In the genomic region with DNA sequence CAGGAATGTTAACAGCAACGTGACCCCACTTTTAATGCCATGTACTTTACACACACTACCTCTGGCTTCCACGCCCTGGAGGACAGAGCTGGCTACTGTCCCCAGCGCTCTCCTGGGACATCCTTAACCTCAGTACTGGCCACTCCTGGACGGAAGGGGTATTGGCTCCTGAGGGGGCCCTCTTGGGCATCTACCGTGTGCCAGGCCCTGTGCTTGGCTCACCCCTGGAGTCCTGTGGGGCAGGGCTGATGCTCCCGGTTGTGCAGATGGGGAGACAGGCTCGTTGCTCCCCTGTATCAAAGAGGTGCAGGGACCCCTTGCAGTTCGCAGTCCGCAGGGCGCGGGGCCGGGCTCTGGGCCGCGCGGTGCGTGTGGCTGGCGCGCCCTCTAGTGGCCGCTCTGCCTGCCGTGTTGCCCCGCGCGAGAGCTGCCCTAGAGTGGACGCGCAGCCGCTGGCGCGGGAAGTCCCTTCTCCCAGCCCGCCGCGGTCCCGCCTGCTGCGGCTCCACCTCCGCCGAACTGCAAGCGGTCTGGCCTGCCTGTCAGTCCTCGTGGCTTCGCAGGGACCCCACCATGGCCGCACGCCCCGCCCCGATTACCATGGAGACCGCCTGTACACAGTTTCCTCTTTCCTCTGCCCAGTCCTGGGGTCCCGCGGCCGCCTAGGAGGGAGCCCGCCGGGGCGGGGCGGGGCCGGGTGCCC, we compare ENCODE assay signal across 8 cellular contexts. TPM values are rescaled to one million over a fixed set of nuclear protein-coding genes. Genes with fewer than 3 reads are reported as not detected.
DNase-seq lines count a peak whose midpoint lies in the region; ATAC-seq and TF ChIP-seq lines count a peak whose summit lies in the region.

A gene with protein sequence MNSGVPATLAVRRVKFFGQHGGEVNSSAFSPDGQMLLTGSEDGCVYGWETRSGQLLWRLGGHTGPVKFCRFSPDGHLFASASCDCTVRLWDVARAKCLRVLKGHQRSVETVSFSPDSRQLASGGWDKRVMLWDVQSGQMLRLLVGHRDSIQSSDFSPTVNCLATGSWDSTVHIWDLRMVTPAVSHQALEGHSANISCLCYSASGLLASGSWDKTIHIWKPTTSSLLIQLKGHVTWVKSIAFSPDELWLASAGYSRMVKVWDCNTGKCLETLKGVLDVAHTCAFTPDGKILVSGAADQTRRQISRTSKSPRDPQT (plus strand): TSS at position 632 of the 703 bp plus-strand sequence. CDS start 72 bp downstream, outside the sequence.

- no peak within 1 kb of the TSS for H3K27ac Mint-ChIP-seq in activated naive CD8-positive, alpha-beta T cell
- peak within 1 kb of the TSS; percentile 20 for H3K27ac Mint-ChIP-seq in osteocyte (ENCODE audit: unreplicated experiment)

- intact Hi-C loops in Right ventricle myocardium inferior (cut with DNase I): loop anchor here (1.0 kb wide), 1 partner anchor 79 kb away; no protein-coding TSS in a partner anchor

- no peaks in the 10 kb centered on the region for H3K36me3 Mint-ChIP-seq in activated naive CD8-positive, alpha-beta T cell
- peaks cover 4% of the 10 kb centered on the region for H3K36me3 Mint-ChIP-seq in osteocyte (ENCODE audit: unreplicated experiment)

- peaks cover 2% of the 10 kb centered on the region for H3K27me3 Mint-ChIP-seq in activated naive CD8-positive, alpha-beta T cell
- no peaks in the 10 kb centered on the region for H3K27me3 Mint-ChIP-seq in osteocyte (ENCODE audit: unreplicated experiment)

- peaks cover 0 to 22% (median 0%) of the 10 kb centered on the region in 3 donors for H3K36me3 ChIP-seq in tibial nerve

- H3K4me1 Mint-ChIP-seq in activated naive CD8-positive, alpha-beta T cell (ENCODE audit: low read depth): peaks cover 18% of the 10 kb centered on the region
- peaks cover 27% of the 10 kb centered on the region for H3K4me1 Mint-ChIP-seq in osteocyte (ENCODE audit: unreplicated experiment)

- DNase-seq in D341Med (ENCODE audit: low spot score): peak; percentile 92
- DNase-seq in Kasumi-1 (lab: John Stamatoyannopoulos, UW): peak; percentile 71 to 76
- peak; percentile 76 for DNase-seq in SKM-1 (lab: John Stamatoyannopoulos, UW; ENCODE audit: unreplicated experiment)
- peak; percentile 92 for DNase-seq in Right ventricle myocardium inferior (ENCODE audit: missing footprints)
- DNase-seq in osteocyte (ENCODE audit: extremely low spot score, unreplicated experiment): peak; percentile 91
- peak; percentile 44 to 58 for DNase-seq in tibial nerve (ENCODE audit: low spot score in 2 of 2)

- 1 to 3% methylated on average over 15 to 31 of the region's 51 CpGs for WGBS in tibial nerve, 2 donors

- H3K9me3 Mint-ChIP-seq in activated naive CD8-positive, alpha-beta T cell (ENCODE audit: low read depth): no peaks in the 10 kb centered on the region
- no peaks in the 10 kb centered on the region for H3K9me3 Mint-ChIP-seq in osteocyte (ENCODE audit: unreplicated experiment)

- ATAC-seq in GM21528 (IDR thresholded peaks at IDR 0.05; ENCODE audit: low FRiP score, unreplicated experiment) (peak; percentile 52), Right ventricle myocardium inferior (peak; percentile 90)

- TF ChIP-seq CTCF in osteocyte (IDR thresholded peaks at IDR 0.05) (peak; percentile 100), tibial nerve (IDR thresholded peaks at IDR 0.05) (peak; percentile 98 to 100 (median 99))

- peak within 1 kb of the TSS; percentile 30 to 48 (median 46) for H3K4me3 ChIP-seq in tibial nerve

- peak within 1 kb of the TSS; percentile 68 for H3K4me3 Mint-ChIP-seq in activated naive CD8-positive, alpha-beta T cell
- peak within 1 kb of the TSS; percentile 70 for H3K4me3 Mint-ChIP-seq in osteocyte (ENCODE audit: unreplicated experiment)

- peak within 1 kb of the TSS; percentile 29 to 66 (median 57) for H3K27ac ChIP-seq in tibial nerve

- TF ChIP-seq EP300 in tibial nerve (IDR thresholded peaks at IDR 0.05): peak in 1 of 2 donors; percentile 54

- H3K27me3 ChIP-seq in tibial nerve: no peaks in the 10 kb centered on the region

- peaks cover 0 to 41% (median 16%) of the 10 kb centered on the region in 4 donors for H3K4me1 ChIP-seq in tibial nerve

- H3K9me3 ChIP-seq in tibial nerve: no peaks in the 10 kb centered on the region

- TF ChIP-seq POLR2A in tibial nerve (IDR thresholded peaks at IDR 0.05): no peak

RNA-seq across cellular contexts. Expression of the gene that starts here (rescaled TPM):
- total RNA-seq in Right ventricle myocardium inferior: not detected
- total RNA-seq in osteocyte: not detected in 2 replicates
- under 1 TPM in 1 of 4 donors, not detected in 3; 0.39 TPM for total RNA-seq in tibial nerve

Comparison
In these comparisons a context has a peak if more than half of its experiments do, and no peak if none do; other contexts are left out.
1. Peak in every context shown above with its lines: DNase-seq, ATAC-seq, H3K4me3 ChIP-seq and H3K27ac ChIP-seq.
2. Peak in DNase-seq and ATAC-seq in Right ventricle myocardium inferior; RNA of the gene not detected or under 1 TPM.
3. Peak in DNase-seq in osteocyte; RNA of the gene not detected or under 1 TPM.
4. Peak in DNase-seq, H3K4me3 ChIP-seq and H3K27ac ChIP-seq in tibial nerve; RNA of the gene not detected or under 1 TPM.